In the genomic region with DNA sequence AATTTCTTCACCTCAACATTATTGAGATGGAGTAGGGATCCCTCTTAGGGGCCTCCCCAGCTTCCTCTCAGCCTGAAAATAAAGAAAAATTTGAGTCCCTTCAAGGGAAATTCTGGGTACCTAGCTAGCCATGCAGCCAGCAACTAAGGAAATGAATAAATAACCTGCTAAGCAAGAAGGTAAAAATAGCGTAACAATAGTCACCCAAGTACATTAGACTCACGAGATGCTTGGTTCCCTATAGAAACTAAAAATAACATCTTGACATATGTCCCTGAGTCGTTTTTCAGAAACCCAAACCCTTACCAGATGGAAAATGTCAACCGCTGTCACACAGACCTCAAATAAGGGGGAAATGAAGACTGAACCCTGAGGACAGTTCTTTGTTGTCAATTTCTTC, we compare ENCODE assay signal across 12 cellular contexts. TPM values are rescaled to one million over a fixed set of nuclear protein-coding genes. Genes with fewer than 3 reads are reported as not detected.
A peak's percentile ranks its signal among the peaks of the same experiment; 100 is the strongest.
DNase-seq lines count a peak whose midpoint lies in the region; ATAC-seq and TF ChIP-seq lines count a peak whose summit lies in the region.
"Had no signal": no experiment of that assay in that cellular context is flagged by ENCODE, and none has a peak within 500 bp of the region (broad histone marks: within the 10 kb centered on the region; RNA-seq: fewer than 3 reads in every experiment).

No MANE protein-coding gene starts in this region.

- TF ChIP-seq CTCF in mucosa of descending colon (IDR thresholded peaks at IDR 0.05) (no peak), adrenal gland (IDR thresholded peaks at IDR 0.05) (no peak)

- no peak for DNase-seq in stimulated activated naive CD8-positive, alpha-beta T cell treated with anti-CD3 and anti-CD28 coated beads, Interleukin-15, Interleukin-2, amounts not matched to agents 100 U/mL and 50 U/mL, for 24 hours
- DNase-seq in stimulated activated naive CD8-positive, alpha-beta T cell treated with anti-CD3 and anti-CD28 coated beads, Interleukin-15, amount 100 ng/mL, for 72 hours: no peak
- no peak for DNase-seq in mucosa of descending colon
- no peak for DNase-seq in COLO668 (lab: John Stamatoyannopoulos, UW; ENCODE audit: unreplicated experiment)
- no peak for DNase-seq in DMS53 treated with DMSO at 0.1 percent for 48 hours (lab: John Stamatoyannopoulos, UW; ENCODE audit: unreplicated experiment)
- no peak for DNase-seq in adrenal gland
- DNase-seq: brain microvascular endothelial cell, SW 1271 had no signal

- H3K36me3 ChIP-seq in mucosa of descending colon (ENCODE audit: low read depth): no peaks in the 10 kb centered on the region
- H3K36me3 ChIP-seq in adrenal gland (replicated peaks in 1 of 2): no peaks in the 10 kb centered on the region
- H3K36me3 ChIP-seq: brain microvascular endothelial cell had no signal

- peak; percentile 45 for ATAC-seq in stimulated activated naive CD8-positive, alpha-beta T cell treated with anti-CD3 and anti-CD28 coated beads, Interleukin-15, Interleukin-2, amounts not matched to agents 100 U/mL and 50 U/mL, for 24 hours
- no peak for ATAC-seq in stimulated activated naive CD8-positive, alpha-beta T cell treated with anti-CD3 and anti-CD28 coated beads, Interleukin-15, amount 100 ng/mL, for 72 hours
- peak; percentile 79 for ATAC-seq in HG02610 (IDR thresholded peaks at IDR 0.05; ENCODE audit: unreplicated experiment)
- peak; percentile 73 for ATAC-seq in HG03460 (IDR thresholded peaks at IDR 0.05; ENCODE audit: unreplicated experiment)
- ATAC-seq in mucosa of descending colon: no peak

- H3K27ac Mint-ChIP-seq in stimulated activated naive CD8-positive, alpha-beta T cell treated with anti-CD3 and anti-CD28 coated beads, Interleukin-15, amount 100 ng/mL, for 72 hours: no peak overlapping the region

- H3K4me3 Mint-ChIP-seq in stimulated activated naive CD8-positive, alpha-beta T cell treated with anti-CD3 and anti-CD28 coated beads, Interleukin-15, amount 100 ng/mL, for 72 hours: no peak overlapping the region

- no peaks in the 10 kb centered on the region for H3K27me3 Mint-ChIP-seq in stimulated activated naive CD8-positive, alpha-beta T cell treated with anti-CD3 and anti-CD28 coated beads, Interleukin-15, amount 100 ng/mL, for 72 hours

- 63 to 71% (median 68%) methylated on average over 4 of the region's 4 CpGs for WGBS in adrenal gland, 4 donors

- H3K4me1 ChIP-seq in mucosa of descending colon (ENCODE audit: low read depth) (no peaks in the 10 kb centered on the region), adrenal gland (replicated peaks in 1 of 2) (no peaks in the 10 kb centered on the region)
- H3K4me1 ChIP-seq: A549 had no signal

- TF ChIP-seq POLR2A in adrenal gland (IDR thresholded peaks at IDR 0.05): no peak

- no peak overlapping the region for H3K27ac ChIP-seq in adrenal gland
- H3K27ac ChIP-seq: A549, brain microvascular endothelial cell had no signal

- H3K27me3 ChIP-seq in adrenal gland: no peaks in the 10 kb centered on the region
- H3K27me3 ChIP-seq: brain microvascular endothelial cell had no signal

- no peak overlapping the region for H3K4me3 ChIP-seq in mucosa of descending colon
- H3K4me3 ChIP-seq in adrenal gland: no peak overlapping the region
- H3K4me3 ChIP-seq: A549, lung had no signal

- no peaks in the 10 kb centered on the region for H3K4me1 Mint-ChIP-seq in stimulated activated naive CD8-positive, alpha-beta T cell treated with anti-CD3 and anti-CD28 coated beads, Interleukin-15, amount 100 ng/mL, for 72 hours

- H3K9me3 Mint-ChIP-seq in stimulated activated naive CD8-positive, alpha-beta T cell treated with anti-CD3 and anti-CD28 coated beads, Interleukin-15, amount 100 ng/mL, for 72 hours: no peaks in the 10 kb centered on the region

- H3K9me3 ChIP-seq in mucosa of descending colon (no peaks in the 10 kb centered on the region), adrenal gland (replicated peaks in 1 of 3) (no peaks in the 10 kb centered on the region)
- H3K9me3 ChIP-seq: A549 had no signal

- intact Hi-C loops in mucosa of descending colon (cut with DNase I, micrococcal nuclease): no loop called here
- intact Hi-C loops in adrenal gland (cut with DNase I): no loop called here

RNA-seq across cellular contexts. Expression of a gene that starts 51.9 kb away (rescaled TPM):
- 1 to 10 TPM; 1.0 to 1.8 (median 1.4) TPM for total RNA-seq in mucosa of descending colon
- total RNA-seq in adrenal gland: 1 to 10 TPM in 7 of 8 donors, under 1 TPM in 1; 0.60 to 4.0 (median 2.0) TPM
- polyA plus RNA-seq in adrenal gland: 1 to 10 TPM; 1.0 to 1.9 (median 1.1) TPM

Comparison
In these comparisons a context has a peak if more than half of its experiments do, and no peak if none do; other contexts are left out.
1. ATAC-seq: peak in stimulated activated naive CD8-positive, alpha-beta T cell treated with anti-CD3 and anti-CD28 coated beads, Interleukin-15, Interleukin-2, amounts not matched to agents 100 U/mL and 50 U/mL, for 24 hours (single experiment), HG02610 (single experiment) and HG03460 (single experiment); none in stimulated activated naive CD8-positive, alpha-beta T cell treated with anti-CD3 and anti-CD28 coated beads, Interleukin-15, amount 100 ng/mL, for 72 hours (single experiment) and mucosa of descending colon (single experiment).